ENCODE assay signal across 8 cellular contexts in genomic region chr13:99495478-99496321, GRCh38. TPM values are rescaled to one million over a fixed set of nuclear protein-coding genes. Genes with fewer than 3 reads are reported as not detected.
DNase-seq lines count a peak whose midpoint lies in the region; ATAC-seq and TF ChIP-seq lines count a peak whose summit lies in the region.

No MANE protein-coding gene starts in this region.

- peaks cover 4% of the 10 kb centered on the region; the same call in 1 of the 2 replicates for H3K9me3 ChIP-seq in AG04450 (ENCODE audit: control insufficient read depth, insufficient read depth, low read length)

- peaks cover 7% of the 10 kb centered on the region for H3K9me3 Mint-ChIP-seq in activated naive CD8-positive, alpha-beta T cell treated with anti-CD3 and anti-CD28 coated beads for 36 hours
- H3K9me3 Mint-ChIP-seq in naive thymus-derived CD8-positive, alpha-beta T cell = peaks cover 0 to 10% (median 2%) of the 10 kb centered on the region in 9 donors

- 0 out of 2 replicates have a peak overlapping the region, but pooled peaks have one; percentile 10 for H3K4me3 ChIP-seq in AG04450 (ENCODE audit: low read depth, low read length)

- no peaks in the 10 kb centered on the region for H3K27me3 ChIP-seq in AG04450 (ENCODE audit: control insufficient read depth, insufficient read depth, low read length)

- POLR2A ChIA-PET in AG04450 (lab: Yijun Ruan, JAX) = no interaction called here
- POLR2A ChIA-PET in naive thymus-derived CD8-positive, alpha-beta T cell (lab: Charles Lee) = interaction anchor here (1.2 to 1.4 kb wide), 2 partner anchors 9 to 60 kb away, joined by 3 read pairs; no protein-coding TSS in a partner anchor

- TF ChIP-seq CTCF in AG04450 (IDR thresholded peaks at IDR 0.05; ENCODE audit: low read depth, low read length) = no peak

- peak overlapping the region; percentile 31 for H3K27ac ChIP-seq in AG04450 (ENCODE audit: low read depth, low read length)

- peaks cover 37% of the 10 kb centered on the region for H3K4me1 Mint-ChIP-seq in activated naive CD8-positive, alpha-beta T cell treated with anti-CD3 and anti-CD28 coated beads for 36 hours
- H3K4me1 Mint-ChIP-seq in naive thymus-derived CD8-positive, alpha-beta T cell = peaks cover 28 to 64% (median 60%) of the 10 kb centered on the region in 4 donors

- ATAC-seq in HG02943 (IDR thresholded peaks at IDR 0.05; ENCODE audit: low read depth, unreplicated experiment) = peak; percentile 3
- ATAC-seq in naive thymus-derived CD8-positive, alpha-beta T cell = peak; percentile 44 to 47

- H3K27me3 Mint-ChIP-seq in activated naive CD8-positive, alpha-beta T cell treated with anti-CD3 and anti-CD28 coated beads for 36 hours = no peaks in the 10 kb centered on the region
- H3K27me3 Mint-ChIP-seq in naive thymus-derived CD8-positive, alpha-beta T cell = no peaks in the 10 kb centered on the region

- CTCF ChIA-PET in AG04450 (lab: Charles Lee) = no interaction called here

- DNase-seq in AG04450 (ENCODE audit: low read depth, low spot score) (no peak), retina (no peak), SHP77 (lab: John Stamatoyannopoulos, UW) (no peak), NCI-H446 (lab: John Stamatoyannopoulos, UW) (no peak)
- no peak for DNase-seq in activated naive CD8-positive, alpha-beta T cell treated with anti-CD3 and anti-CD28 coated beads for 36 hours
- no peak for DNase-seq in naive thymus-derived CD8-positive, alpha-beta T cell
- no peak for DNase-seq in stimulated activated naive CD4-positive, alpha-beta T cell treated with Interleukin-2 at 50 U/mL for 16 hours (lab: John Stamatoyannopoulos, UW)

- peak overlapping the region; percentile 89 for H3K4me3 Mint-ChIP-seq in activated naive CD8-positive, alpha-beta T cell treated with anti-CD3 and anti-CD28 coated beads for 36 hours
- H3K4me3 Mint-ChIP-seq in naive thymus-derived CD8-positive, alpha-beta T cell = peak overlapping the region; percentile 78 to 98 (median 94)

- peak overlapping the region; percentile 96 for H3K27ac Mint-ChIP-seq in activated naive CD8-positive, alpha-beta T cell treated with anti-CD3 and anti-CD28 coated beads for 36 hours
- peak overlapping the region; percentile 95 to 99 (median 97) for H3K27ac Mint-ChIP-seq in naive thymus-derived CD8-positive, alpha-beta T cell

- peaks cover 8% of the 10 kb centered on the region for H3K36me3 Mint-ChIP-seq in activated naive CD8-positive, alpha-beta T cell treated with anti-CD3 and anti-CD28 coated beads for 36 hours
- peaks cover 8 to 25% (median 17%) of the 10 kb centered on the region in 3 donors for H3K36me3 Mint-ChIP-seq in naive thymus-derived CD8-positive, alpha-beta T cell

RNA-seq across cellular contexts. Expression of gene TM9SF2, which starts 5.6 kb away (rescaled TPM):
- polyA plus RNA-seq in AG04450 (2011; rRNA removed) = 86.2 and 125 TPM in 2 replicates
- polyA minus RNA-seq in AG04450 (2011; rRNA and poly(A)+ RNA removed) = 57.9 and 110 TPM in 2 replicates
- 10 to 100 TPM; 61.8 to 62.4 TPM for total RNA-seq in activated naive CD8-positive, alpha-beta T cell treated with anti-CD3 and anti-CD28 coated beads for 36 hours
- total RNA-seq in naive thymus-derived CD8-positive, alpha-beta T cell = 10 to 100 TPM; 45.5 to 50.5 TPM
- polyA plus RNA-seq in naive thymus-derived CD8-positive, alpha-beta T cell = 10 to 100 TPM; 41.5 to 57.4 (median 50.2) TPM
